Comparison of ENCODE assay signal across 8 cellular contexts in genomic region chr9:106862115-106862945, GRCh38. TPM values are rescaled to one million over a fixed set of nuclear protein-coding genes. Genes with fewer than 3 reads are reported as not detected.
DNase-seq lines count a peak whose midpoint lies in the region; ATAC-seq and TF ChIP-seq lines count a peak whose summit lies in the region.

No MANE protein-coding gene starts in this region.

- DNase-seq in activated CD4-positive, alpha-beta T cell treated with anti-CD3 and anti-CD28 coated beads, Interleukin-2, amount 10 ng/mL, durations not matched to agents 7 days and 5 days: no peak
- DNase-seq in activated CD4-positive, alpha-beta T cell treated with anti-CD3 and anti-CD28 coated beads, Interleukin-2, amount 50 U/mL, for 4 hours: no peak
- DNase-seq in NCI-H345 (lab: John Stamatoyannopoulos, UW): peak; percentile 55
- no peak for DNase-seq in central memory CD8-positive, alpha-beta T cell (ENCODE audit: low spot score in 2 of 2)
- peak; percentile 53 to 69 for DNase-seq in left colon
- peak; percentile 65 for DNase-seq in superior temporal gyrus (ENCODE audit: extremely low spot score)

- H3K27me3 Mint-ChIP-seq in activated CD4-positive, alpha-beta T cell treated with anti-CD3 and anti-CD28 coated beads, Interleukin-2, amount 10 ng/mL, durations not matched to agents 7 days and 5 days: peaks cover 73% of the 10 kb centered on the region
- peaks cover 78% of the 10 kb centered on the region for H3K27me3 Mint-ChIP-seq in central memory CD8-positive, alpha-beta T cell

- POLR2A ChIA-PET in activated CD4-positive, alpha-beta T cell treated with anti-CD3 and anti-CD28 coated beads, Interleukin-2, amount 10 ng/mL, durations not matched to agents 7 days and 5 days (lab: Charles Lee): no interaction called here

- H3K4me3 Mint-ChIP-seq in activated CD4-positive, alpha-beta T cell treated with anti-CD3 and anti-CD28 coated beads, Interleukin-2, amount 10 ng/mL, durations not matched to agents 7 days and 5 days: peak overlapping the region; percentile 76
- peak overlapping the region; percentile 51 for H3K4me3 Mint-ChIP-seq in central memory CD8-positive, alpha-beta T cell

- TF ChIP-seq POLR2A in GM18505 (IDR thresholded peaks at IDR 0.05; ENCODE audit: borderline replicate concordance, extremely low read depth, insufficient read depth, insufficient read length): no peak

- H3K9me3 Mint-ChIP-seq in activated CD4-positive, alpha-beta T cell treated with anti-CD3 and anti-CD28 coated beads, Interleukin-2, amount 10 ng/mL, durations not matched to agents 7 days and 5 days: no peaks in the 10 kb centered on the region
- peaks cover 14% of the 10 kb centered on the region for H3K9me3 Mint-ChIP-seq in central memory CD8-positive, alpha-beta T cell

- H3K36me3 Mint-ChIP-seq in activated CD4-positive, alpha-beta T cell treated with anti-CD3 and anti-CD28 coated beads, Interleukin-2, amount 10 ng/mL, durations not matched to agents 7 days and 5 days (ENCODE audit: low read depth): peaks cover 5% of the 10 kb centered on the region
- no peaks in the 10 kb centered on the region for H3K36me3 Mint-ChIP-seq in central memory CD8-positive, alpha-beta T cell (ENCODE audit: insufficient read depth)

- intact Hi-C loops in left colon (cut with DNase I, micrococcal nuclease): no loop called here

- ATAC-seq in central memory CD8-positive, alpha-beta T cell (replicated peaks; ENCODE audit: extremely low read depth, poor library complexity, severe bottlenecking): no peak
- ATAC-seq in left colon: peak; percentile 48
- ATAC-seq in HG02870 (IDR thresholded peaks at IDR 0.05; ENCODE audit: unreplicated experiment): no peak
- ATAC-seq in GM18505 (IDR thresholded peaks at IDR 0.05; ENCODE audit: unreplicated experiment): no peak

- peak overlapping the region; percentile 37 for H3K27ac Mint-ChIP-seq in activated CD4-positive, alpha-beta T cell treated with anti-CD3 and anti-CD28 coated beads, Interleukin-2, amount 10 ng/mL, durations not matched to agents 7 days and 5 days
- no peak overlapping the region for H3K27ac Mint-ChIP-seq in central memory CD8-positive, alpha-beta T cell (ENCODE audit: low read depth)

- CTCF ChIA-PET in activated CD4-positive, alpha-beta T cell treated with anti-CD3 and anti-CD28 coated beads, Interleukin-2, amount 10 ng/mL, durations not matched to agents 7 days and 5 days (lab: Charles Lee): no interaction called here

- H3K4me1 Mint-ChIP-seq in activated CD4-positive, alpha-beta T cell treated with anti-CD3 and anti-CD28 coated beads, Interleukin-2, amount 10 ng/mL, durations not matched to agents 7 days and 5 days: peaks cover 38% of the 10 kb centered on the region
- H3K4me1 Mint-ChIP-seq in central memory CD8-positive, alpha-beta T cell: peaks cover 22% of the 10 kb centered on the region

RNA-seq across cellular contexts. Expression of gene ZNF462, which starts 0.6 kb away (rescaled TPM):
- under 1 TPM; 0.37 to 0.89 TPM for total RNA-seq in activated CD4-positive, alpha-beta T cell treated with anti-CD3 and anti-CD28 coated beads, Interleukin-2, amount 10 ng/mL, durations not matched to agents 7 days and 5 days
- total RNA-seq in left colon: 10 to 100 TPM; 33.4 to 41.6 TPM

Comparison
In these comparisons a context has a peak if more than half of its experiments do, and no peak if none do; other contexts are left out.
1. DNase-seq: peak in NCI-H345 (single experiment), left colon (2 of 2) and superior temporal gyrus (single experiment); none in activated CD4-positive, alpha-beta T cell treated with anti-CD3 and anti-CD28 coated beads, Interleukin-2, amount 10 ng/mL, durations not matched to agents 7 days and 5 days (single experiment), activated CD4-positive, alpha-beta T cell treated with anti-CD3 and anti-CD28 coated beads, Interleukin-2, amount 50 U/mL, for 4 hours (0 of 2) and central memory CD8-positive, alpha-beta T cell (0 of 2).
2. RNA of gene ZNF462, which starts 0.6 kb away (total RNA-seq): 33.4 to 41.6 TPM in left colon; 0.37 to 0.89 TPM in activated CD4-positive, alpha-beta T cell treated with anti-CD3 and anti-CD28 coated beads, Interleukin-2, amount 10 ng/mL, durations not matched to agents 7 days and 5 days; every median in the first group is over 10 times any median in the second.